Comparison of ENCODE assay signal across 12 cellular contexts in the genomic region with DNA sequence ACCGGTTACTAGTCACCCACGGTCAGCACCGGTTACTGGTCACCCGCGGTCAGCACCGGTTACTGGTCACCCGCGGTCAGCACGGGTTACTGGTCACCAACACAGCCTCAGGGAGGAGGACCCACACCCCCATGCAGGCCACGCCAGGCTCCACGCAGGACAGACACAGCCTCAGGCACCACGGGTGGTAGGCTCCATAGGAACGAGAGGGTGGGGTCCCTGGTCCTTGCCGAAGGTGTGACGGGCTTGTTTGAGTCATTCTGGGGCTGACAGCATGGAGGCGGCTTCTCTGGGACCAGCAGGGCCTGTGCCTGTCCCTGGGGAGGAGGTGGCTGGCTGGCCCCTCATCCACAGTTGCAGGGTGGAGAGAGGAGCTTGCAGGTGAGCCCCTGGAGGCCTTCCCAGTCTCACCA.
"Had no signal": no experiment of that assay in that cellular context is flagged by ENCODE, and none has a peak within 500 bp of the region (broad histone marks: within the 10 kb centered on the region; RNA-seq: fewer than 3 reads in every experiment).

No MANE protein-coding gene starts in this region.

- H3K27me3 ChIP-seq: ovary had no signal

- H3K9me3 ChIP-seq: esophagus squamous epithelium, ovary had no signal

- H3K27ac ChIP-seq: cardiac muscle cell, esophagus squamous epithelium, ovary had no signal

- H3K36me3 ChIP-seq: cardiac muscle cell, esophagus squamous epithelium, ovary had no signal

- DNase-seq: activated CD4-positive, alpha-beta T cell treated with anti-CD3 and anti-CD28 coated beads, Interleukin-2, amount 10 ng/mL, durations not matched to agents 24 days and 14 days; activated CD4-positive, CD25-positive, alpha-beta regulatory T cell; activated naive CD4-positive, alpha-beta T cell treated with anti-CD3 and anti-CD28 coated beads, Interleukin-2, amount 50 U/mL, for 16 hours; esophagus squamous epithelium; hypothalamus; mesendoderm; stimulated activated CD4-positive, alpha-beta T cell treated with anti-CD3 and anti-CD28 coated beads, Interleukin-2, amount 100 ng/mL, for 48 hours had no signal

- H3K4me3 ChIP-seq: cardiac muscle cell, esophagus squamous epithelium, ovary had no signal

- H3K27ac Mint-ChIP-seq: activated CD4-positive, alpha-beta T cell treated with anti-CD3 and anti-CD28 coated beads, Interleukin-2, amount 10 ng/mL, durations not matched to agents 24 days and 14 days; activated T-helper 2 cell treated with anti-CD3 and anti-CD28 coated beads, Interferon-gamma antibody, Interleukin-2, Interleukin-4, amounts not matched to agents 10 μg/mL and 5 μg/mL and 100 μg/mL, durations not matched to agents 14 hours and 24 hours and 36 hours; stimulated activated memory B cell treated with anti-CD40 and anti-IgM and Interleukin-4, amounts not matched to agents 10 μg/mL and 1 μg/mL and 100 μg/mL, for 72 hours; T-helper 2 cell treated with Interferon-gamma antibody and Interleukin-4, amounts not matched to agents 5 μg/mL and 100 μg/mL, for 36 hours had no signal

- H3K4me1 Mint-ChIP-seq: activated CD4-positive, alpha-beta T cell treated with anti-CD3 and anti-CD28 coated beads, Interleukin-2, amount 10 ng/mL, durations not matched to agents 24 days and 14 days; stimulated activated memory B cell treated with anti-CD40 and anti-IgM and Interleukin-4, amounts not matched to agents 10 μg/mL and 1 μg/mL and 100 μg/mL, for 72 hours had no signal

- H3K9me3 Mint-ChIP-seq: activated CD4-positive, alpha-beta T cell treated with anti-CD3 and anti-CD28 coated beads, Interleukin-2, amount 10 ng/mL, durations not matched to agents 24 days and 14 days; activated T-helper 2 cell treated with anti-CD3 and anti-CD28 coated beads, Interferon-gamma antibody, Interleukin-2, Interleukin-4, amounts not matched to agents 10 μg/mL and 5 μg/mL and 100 μg/mL, durations not matched to agents 14 hours and 24 hours and 36 hours; T-helper 2 cell treated with Interferon-gamma antibody and Interleukin-4, amounts not matched to agents 5 μg/mL and 100 μg/mL, for 36 hours had no signal

- H3K36me3 Mint-ChIP-seq: stimulated activated memory B cell treated with anti-CD40 and anti-IgM and Interleukin-4, amounts not matched to agents 10 μg/mL and 1 μg/mL and 100 μg/mL, for 72 hours had no signal

- H3K27me3 Mint-ChIP-seq: activated CD4-positive, alpha-beta T cell treated with anti-CD3 and anti-CD28 coated beads, Interleukin-2, amount 10 ng/mL, durations not matched to agents 24 days and 14 days; stimulated activated memory B cell treated with anti-CD40 and anti-IgM and Interleukin-4, amounts not matched to agents 10 μg/mL and 1 μg/mL and 100 μg/mL, for 72 hours had no signal

- ATAC-seq: stimulated activated memory B cell treated with anti-CD40 and anti-IgM and Interleukin-4, amounts not matched to agents 10 μg/mL and 1 μg/mL and 100 μg/mL, for 72 hours had no signal

- H3K4me3 Mint-ChIP-seq: activated CD4-positive, alpha-beta T cell treated with anti-CD3 and anti-CD28 coated beads, Interleukin-2, amount 10 ng/mL, durations not matched to agents 24 days and 14 days; stimulated activated memory B cell treated with anti-CD40 and anti-IgM and Interleukin-4, amounts not matched to agents 10 μg/mL and 1 μg/mL and 100 μg/mL, for 72 hours; T-helper 2 cell treated with Interferon-gamma antibody and Interleukin-4, amounts not matched to agents 5 μg/mL and 100 μg/mL, for 36 hours had no signal
